In genomic region chr15:67224889-67225288, GRCh38 we compare ENCODE assay signal across 13 cellular contexts.
"Had no signal": no experiment of that assay in that cellular context is flagged by ENCODE, and none has a peak within 500 bp of the region (broad histone marks: within the 10 kb centered on the region; RNA-seq: fewer than 3 reads in every experiment).

No MANE protein-coding gene starts in this region.

- H3K27me3 ChIP-seq: neutrophil, right atrium auricular region, spleen, upper lobe of left lung had no signal

- H3K9me3 ChIP-seq: lower lobe of right lung, neutrophil, right atrium auricular region, spleen, upper lobe of left lung had no signal

- H3K36me3 ChIP-seq: right atrium auricular region had no signal

- H3K4me3 ChIP-seq: lower lobe of right lung, right atrium auricular region, spleen, upper lobe of left lung had no signal

- H3K27ac ChIP-seq: lower lobe of right lung, neutrophil, right atrium auricular region, spleen, upper lobe of left lung had no signal

- DNase-seq: activated CD4-positive, alpha-beta T cell treated with anti-CD3 and anti-CD28 coated beads, Interleukin-2, amount 50 U/mL, for 4 hours; activated effector memory CD4-positive, alpha-beta T cell treated with Interleukin-2 at 50 U/mL for 16 hours; activated T-cell treated with anti-CD3 and anti-CD28 coated beads, Interleukin-2, amount 50 U/mL, for 24 hours; hypothalamus; lower lobe of right lung; naive thymus-derived CD8-positive, alpha-beta T cell; spleen; stimulated activated CD4-positive, alpha-beta T cell treated with anti-CD3 and anti-CD28 coated beads, Interleukin-1b, Interleukin-23, amount 100 ng/mL, for 48 hours; stimulated activated naive CD4-positive, alpha-beta T cell; substantia nigra; upper lobe of left lung had no signal

- ATAC-seq: lower lobe of right lung; naive thymus-derived CD8-positive, alpha-beta T cell had no signal

- H3K4me1 ChIP-seq: lower lobe of right lung, right atrium auricular region, upper lobe of left lung had no signal
